Comparison of ENCODE assay signal across 32 cellular contexts in genomic region chr10:93090619-93091018, GRCh38.
"Had no signal": no experiment of that assay in that cellular context is flagged by ENCODE, and none has a peak within 500 bp of the region (broad histone marks: within the 10 kb centered on the region; RNA-seq: fewer than 3 reads in every experiment).

No MANE protein-coding gene starts in this region.

- H3K27me3 ChIP-seq: MG63 had no signal

- DNase-seq: activated CD4-positive, alpha-beta memory T cell treated with anti-CD3 and anti-CD28 coated beads, Interleukin-2, amount 10 ng/mL, durations not matched to agents 7 days and 5 days; activated CD4-positive, alpha-beta T cell treated with anti-CD3 and anti-CD28 coated beads for 1 hour; activated CD4-positive, alpha-beta T cell treated with anti-CD3 and anti-CD28 coated beads for 48 hours; activated CD4-positive, CD25-positive, alpha-beta regulatory T cell; activated CD8-positive, alpha-beta memory T cell treated with anti-CD3 and anti-CD28 coated beads, Interleukin-2, amount 10 ng/mL, durations not matched to agents 7 days and 5 days; activated CD8-positive, alpha-beta memory T cell treated with anti-CD3 and anti-CD28 coated beads, Interleukin-2, amount 50 U/mL, for 48 hours; activated effector memory CD4-positive, alpha-beta T cell treated with Interleukin-2 at 50 U/mL for 16 hours; activated naive CD4-positive, alpha-beta T cell treated with anti-CD3 and anti-CD28 coated beads, Interleukin-2, amount 10 ng/mL, durations not matched to agents 7 days and 5 days; activated naive CD8-positive, alpha-beta T cell treated with anti-CD3 and anti-CD28 coated beads, Interleukin-2, amount 50 U/mL, for 24 hours; activated T-cell treated with anti-CD3 and anti-CD28 coated beads, Interleukin-2, amount 50 U/mL, for 48 hours; anterior cingulate cortex; caudate nucleus; cerebellar nuclear complex; Kasumi-1; KG1; MG63; NCI-H1048; NCI-H1105 treated with DMSO at 0.1 percent for 48 hours; NCI-H1436; NCI-H1694; NCI-H1930; NCI-H2081 treated with DMSO at 0.1 percent for 48 hours; NCI-H345; NCI-H524 treated with DMSO at 0.1 percent for 48 hours; SHP77; SW 1271; T-helper 1 cell; T-helper 2 cell; T-helper 9 cell; WERI-Rb-1 had no signal

- H3K27ac ChIP-seq: WERI-Rb-1 had no signal

- H3K4me3 ChIP-seq: MG63 had no signal

- ATAC-seq: activated CD8-positive, alpha-beta memory T cell treated with anti-CD3 and anti-CD28 coated beads, Interleukin-2, amount 10 ng/mL, durations not matched to agents 7 days and 5 days; activated naive CD8-positive, alpha-beta T cell treated with anti-CD3 and anti-CD28 coated beads, Interleukin-2, amount 50 U/mL, for 24 hours; Panc1; SK-N-SH treated with all-trans-retinoic acid at 6 μM for 48 hours had no signal

- H3K36me3 ChIP-seq: MG63, WERI-Rb-1 had no signal
